Comparison of ENCODE assay signal across 22 cellular contexts in the genomic region with DNA sequence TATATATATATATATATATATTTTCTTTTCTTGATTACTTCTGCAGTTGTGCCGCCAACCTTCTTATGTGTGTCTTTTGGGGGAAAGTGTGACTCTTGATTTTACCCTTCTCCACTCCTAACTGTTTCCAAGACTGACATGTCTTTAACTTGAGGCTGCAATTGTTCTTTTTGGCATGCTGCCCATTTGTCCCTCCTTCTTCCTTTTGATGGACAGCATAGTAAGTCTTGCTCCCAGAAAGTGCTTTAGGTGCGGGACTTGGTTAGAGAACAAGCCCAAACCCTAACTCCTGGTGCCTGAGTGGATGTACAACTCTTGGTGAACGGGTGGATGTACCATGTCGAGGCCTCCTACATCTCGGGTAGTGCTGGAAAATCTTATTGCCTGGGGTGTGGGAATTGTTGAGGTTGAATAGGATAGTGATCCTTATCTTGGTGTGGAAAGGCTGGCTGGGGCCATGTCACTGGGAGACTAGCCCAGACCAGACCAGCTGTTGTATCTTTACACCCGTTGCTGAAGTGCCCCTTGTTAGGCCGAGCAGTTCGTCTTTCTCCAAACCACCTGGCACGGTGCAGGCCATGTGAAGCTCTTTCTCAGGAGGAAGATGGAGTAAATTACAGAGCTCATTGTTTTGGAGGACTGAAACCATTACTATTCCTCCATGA. TPM values are rescaled to one million over a fixed set of nuclear protein-coding genes. Genes with fewer than 3 reads are reported as not detected.
DNase-seq lines count a peak whose midpoint lies in the region; ATAC-seq, FAIRE-seq and TF ChIP-seq lines count a peak whose summit lies in the region.
"Had no signal": no experiment of that assay in that cellular context is flagged by ENCODE, and none has a peak within 500 bp of the region (broad histone marks: within the 10 kb centered on the region; RNA-seq: fewer than 3 reads in every experiment).

No MANE protein-coding gene starts in this region.

- TF ChIP-seq RAD21 in A549 (conservative IDR thresholded peaks at IDR 0.05 in 1 of 2, IDR thresholded peaks at IDR 0.05 in 1 of 2) (no peak), HCT116 (IDR thresholded peaks at IDR 0.05; ENCODE audit: low read depth) (no peak)

- no peak overlapping the region for H3K9ac ChIP-seq in HCT116 (ENCODE audit: low read length)
- no peak overlapping the region for H3K9ac ChIP-seq in fibroblast of lung (ENCODE audit: insufficient read depth, low read length)

- intact Hi-C loops in HCT116 (cut with micrococcal nuclease): no loop called here
- intact Hi-C loops in Panc1 (cut with micrococcal nuclease; ENCODE audit: unreplicated experiment): no loop called here

- FAIRE-seq in A549 (lab: Jason Lieb, UNC): no peak
- FAIRE-seq: GM12892 had no signal

- TF ChIP-seq EP300 in A549 (IDR thresholded peaks at IDR 0.05): no peak

- no peak overlapping the region for H3K4me3 ChIP-seq in A549
- no peak overlapping the region for H3K4me3 ChIP-seq in HCT116 (replicated peaks in 1 of 2; ENCODE audit: low read depth in 1 of 2, low read length in 2 of 2)
- no peak overlapping the region for H3K4me3 ChIP-seq in Panc1 (ENCODE audit: low read depth in 2 of 2, low read length in 2 of 2)
- no peak overlapping the region for H3K4me3 ChIP-seq in fibroblast of lung (replicated peaks in 1 of 4; ENCODE audit: control extremely low read depth in 1 of 4, insufficient read depth in 1 of 4, low read depth in 3 of 4, low read length in 4 of 4)
- H3K4me3 ChIP-seq: esophagus muscularis mucosa, HAP-1, stomach, vagina had no signal

- peak overlapping the region; percentile 27; the same call in 1 of the 3 replicates for H3K4me2 ChIP-seq in A549
- peak overlapping the region; percentile 12; the same call in 1 of the 2 replicates for H3K4me2 ChIP-seq in HCT116 (ENCODE audit: low read length)
- peak overlapping the region; percentile 13 for H3K4me2 ChIP-seq in fibroblast of lung (ENCODE audit: extremely low read depth, insufficient read depth, low read length)

- WGBS in A549 (ENCODE audit: missing lambda C conversion rate): 93% methylated on average over 9 of the region's 9 CpGs

- no peaks in the 10 kb centered on the region for H3K9me3 ChIP-seq in A549
- H3K9me3 ChIP-seq in HCT116 (ENCODE audit: control insufficient read depth in 1 of 2, insufficient read depth in 1 of 2, low read depth in 1 of 2, low read length in 2 of 2): no peaks in the 10 kb centered on the region
- no peaks in the 10 kb centered on the region for H3K9me3 ChIP-seq in Panc1 (ENCODE audit: control insufficient read depth, insufficient read depth, low read depth, low read length)
- no peaks in the 10 kb centered on the region for H3K9me3 ChIP-seq in fibroblast of lung (ENCODE audit: control insufficient read depth, insufficient read depth, low read depth, low read length)
- H3K9me3 ChIP-seq: esophagus muscularis mucosa, HAP-1, stomach, vagina had no signal

- POLR2A ChIA-PET in A549 (lab: Yijun Ruan, JAX): no interaction called here
- POLR2A ChIA-PET in HCT116 (lab: Charles Lee): interaction anchor here (0.5 kb wide), 1 partner anchor 17 kb away, joined by 3 read pairs; no protein-coding TSS in a partner anchor
- POLR2A ChIA-PET in Panc1 (lab: Charles Lee): interaction anchor here (0.6 to 0.8 kb wide), 2 partner anchors 7 to 127 kb away, joined by 3 to 4 read pairs; no protein-coding TSS in a partner anchor

- peak overlapping the region; percentile 47 to 68; a peak in 5 of 6 replicates for H3K27ac ChIP-seq in A549
- peak overlapping the region; percentile 0 for H3K27ac ChIP-seq in HCT116 (ENCODE audit: low read depth, low read length)
- H3K27ac ChIP-seq in Panc1 (ENCODE audit: low read length): peak overlapping the region; percentile 85
- peak overlapping the region; percentile 51 for H3K27ac ChIP-seq in fibroblast of lung (ENCODE audit: insufficient read depth, low read length)
- H3K27ac ChIP-seq: esophagus muscularis mucosa, vagina had no signal

- in situ Hi-C loops in Panc1 (cut with HindIII; ENCODE audit: low pct_unique_long_range_greater_than_20kb, low sequenced_read_pairs): no loop called here

- RAD21 ChIA-PET in HCT116 (lab: Charles Lee; ENCODE audit: low non-redundant PET in 1 of 2, low total read pairs in 2 of 2, uncharacterized antibody in 2 of 2, unreplicated experiment in 2 of 2): no interaction called here

- H3K36me3 ChIP-seq in HCT116 (ENCODE audit: control insufficient read depth in 1 of 2, insufficient read depth in 2 of 2, low read length in 2 of 2): peaks cover 51 to 79% of the 10 kb centered on the region in 2 experiments
- H3K36me3 ChIP-seq in Panc1 (ENCODE audit: control insufficient read depth, insufficient read depth, low read length): no peaks in the 10 kb centered on the region; the same call in 1 of the 2 replicates
- peaks cover 2% of the 10 kb centered on the region for H3K36me3 ChIP-seq in fibroblast of lung (ENCODE audit: control insufficient read depth, insufficient read depth, low read length)

- H2AFZ ChIP-seq in HCT116 (ENCODE audit: low read depth, low read length, poor library complexity, severe bottlenecking): no peak overlapping the region
- no peak overlapping the region for H2AFZ ChIP-seq in fibroblast of lung (ENCODE audit: low read length)

- DNase-seq in A549 (ENCODE audit: low read depth in 1 of 2, low spot score in 1 of 2) (no peak), HCT116 (ENCODE audit: low read depth, low spot score) (no peak), Panc1 (ENCODE audit: low read depth, low spot score) (no peak), fibroblast of lung (ENCODE audit: low read depth in 2 of 2) (no peak), foreskin melanocyte (no peak), 8988T (no peak)
- DNase-seq in stimulated activated CD4-positive, alpha-beta T cell treated with anti-CD3 and anti-CD28 coated beads, Interleukin-4, amount 100 ng/mL, for 1 hour: no peak
- DNase-seq: activated CD4-positive, alpha-beta T cell treated with anti-CD3 and anti-CD28 coated beads for 4 hours; activated naive CD4-positive, alpha-beta T cell treated with Interleukin-2 at 50 U/mL for 16 hours; activated T-cell treated with anti-CD3 and anti-CD28 coated beads for 4 hours; Calu3; GF-D8; immature natural killer cell; NCI-H2171 treated with DMSO at 0.1 percent for 48 hours; SIG-M5; stomach had no signal

- H3K4me1 ChIP-seq in A549: peaks cover 73% of the 10 kb centered on the region
- H3K4me1 ChIP-seq in HCT116 (ENCODE audit: control insufficient read depth in 1 of 2, insufficient read depth in 2 of 2, low read length in 2 of 2): peaks cover 49 to 72% of the 10 kb centered on the region in 2 experiments
- H3K4me1 ChIP-seq in Panc1 (ENCODE audit: control insufficient read depth, insufficient read depth, low read length): peaks cover 78% of the 10 kb centered on the region
- peaks cover 14% of the 10 kb centered on the region for H3K4me1 ChIP-seq in fibroblast of lung (ENCODE audit: control insufficient read depth, extremely low read depth, insufficient read depth, low read length)

- no peak for TF ChIP-seq POLR2A in A549 (IDR thresholded peaks at IDR 0.05; ENCODE audit: low read length)
- no peak for TF ChIP-seq POLR2A in HCT116 (IDR thresholded peaks at IDR 0.05; ENCODE audit: borderline replicate concordance, extremely low read depth, insufficient read depth, insufficient read length)

- H3K79me2 ChIP-seq in HCT116 (ENCODE audit: insufficient read depth, low read length): peaks cover 100% of the 10 kb centered on the region
- H3K79me2 ChIP-seq in fibroblast of lung (ENCODE audit: control insufficient read depth, insufficient read depth, low read length): peaks cover 40% of the 10 kb centered on the region

- H3K27me3 ChIP-seq in HCT116 (ENCODE audit: insufficient read depth, low read length) (no peaks in the 10 kb centered on the region), Panc1 (ENCODE audit: control insufficient read depth, insufficient read depth, low read length) (no peaks in the 10 kb centered on the region), fibroblast of lung (ENCODE audit: control insufficient read depth, insufficient read depth, low read length) (no peaks in the 10 kb centered on the region)
- H3K27me3 ChIP-seq: esophagus muscularis mucosa, stomach, vagina had no signal

- CTCF ChIA-PET in A549 (lab: Yijun Ruan, JAX): interaction anchor here (0.9 to 1.3 kb wide), 10 partner anchors 10 to 597 kb away, joined by 3 to 5 read pairs (median 4); no protein-coding TSS in a partner anchor
- CTCF ChIA-PET in HCT116 (lab: Charles Lee): no interaction called here
- CTCF ChIA-PET in Panc1 (lab: Charles Lee): interaction anchor here (0.6 kb wide), 1 partner anchor 95 kb away, joined by 9 read pairs; no protein-coding TSS in a partner anchor

- no peaks in the 10 kb centered on the region for H3K9me2 ChIP-seq in HCT116 (ENCODE audit: insufficient read depth)

- ATAC-seq in A549 (no peak), HCT116 (no peak), Panc1 (peak; percentile 9; the same call in 1 of the 2 replicates), GM21786 (IDR thresholded peaks at IDR 0.05; ENCODE audit: unreplicated experiment) (no peak)
- ATAC-seq: natural killer cell treated with Interleukin-12 subunit alpha and Interleukin-12 subunit beta and Interleukin-15 and Interleukin-18, amount 100 ng/mL, for 72 hours had no signal

- BruUV-seq in HCT116 (replicated peaks; lab: Mats Ljungman, UMichigan) (no TSS peak), Panc1 (replicated peaks; lab: Mats Ljungman, UMichigan) (no TSS peak)

- H4K20me1 ChIP-seq in HCT116 (ENCODE audit: insufficient read depth): peaks cover 42% of the 10 kb centered on the region
- H4K20me1 ChIP-seq in fibroblast of lung (ENCODE audit: control insufficient read depth, extremely low read depth, insufficient read depth, low read length): no peaks in the 10 kb centered on the region

- TF ChIP-seq CTCF in A549 (IDR thresholded peaks at IDR 0.05) (no peak), HCT116 (IDR thresholded peaks at IDR 0.05 in 2 of 3, conservative IDR thresholded peaks at IDR 0.05 in 1 of 3; ENCODE audit: borderline replicate concordance in 1 of 3, insufficient read depth in 1 of 3, low read depth in 2 of 3, low read length in 2 of 3) (no peak), Panc1 (IDR thresholded peaks at IDR 0.05) (no peak), fibroblast of lung (conservative IDR thresholded peaks at IDR 0.05 in 1 of 2, IDR thresholded peaks at IDR 0.05 in 1 of 2; ENCODE audit: low read depth in 1 of 2, low read length in 2 of 2) (no peak)

TF ChIP-seq in HCT116, 20 proteins besides CTCF, POLR2A, EP300 and RAD21 (continues in another document):
- no peak for TF ChIP-seq ZFX (IDR thresholded peaks at IDR 0.05)

RNA-seq across cellular contexts. Expression of gene TCF7L2, which starts 16.3 kb away (rescaled TPM):
- polyA plus RNA-seq in A549 (2011; rRNA removed) (11.3 and 15.8 TPM in 2 replicates), A549 (2017; fragmentation: RNase III; extraction: RNeasy Plus Mini Kit Qiagen cat#74134 plus additional on column Dnase treatment) (14.4 to 16.5 TPM (median 14.5 TPM) in 3 replicates), fibroblast of lung (3.4 and 4.7 TPM in 2 replicates)
- polyA plus RNA-seq in A549 (2012; cell fraction: cytosol; rRNA removed): 25.6 and 26.7 TPM in 2 replicates
- polyA plus RNA-seq in A549 (2012; cell fraction: nucleus; rRNA removed): 54.2 and 56.7 TPM in 2 replicates
- polyA minus RNA-seq in A549 (2011; rRNA and poly(A)+ RNA removed): 30.2 and 36.0 TPM in 2 replicates
- total RNA-seq in HCT116 (2021; ENCODE audit: unreplicated experiment) (164 TPM), Panc1 (2021; ENCODE audit: unreplicated experiment) (45.2 TPM), fibroblast of lung (4.1 and 5.0 TPM in 2 replicates)
- 120 and 126 TPM in 2 replicates for polyA plus RNA-seq in HCT116 (2012)
- 78.7 TPM for polyA plus RNA-seq in Panc1 (2012; ENCODE audit: insufficient read length)
- 12.4 and 15.6 TPM in 2 replicates for polyA plus RNA-seq in fibroblast of lung (2012)
- 14.9 and 19.3 TPM in 2 replicates for polyA minus RNA-seq in fibroblast of lung (ENCODE audit: low replicate concordance)

Comparison
In these comparisons a context has a peak if more than half of its experiments do, and no peak if none do; other contexts are left out.
1. H3K27ac ChIP-seq: peak in every context shown above with its lines; median percentile 85 in Panc1; 58 in A549; 51 in fibroblast of lung; 0 in HCT116.